27 cellular contexts compared by ENCODE assay signal in genomic region chr4:3684546-3684945, GRCh38.
"Had no signal": no experiment of that assay in that cellular context is flagged by ENCODE, and none has a peak within 500 bp of the region (broad histone marks: within the 10 kb centered on the region; RNA-seq: fewer than 3 reads in every experiment).

No MANE protein-coding gene starts in this region.

- H3K4me1 Mint-ChIP-seq: activated B cell treated with CpG ODN at 0.5 μM for 24 hours; activated CD4-positive, alpha-beta T cell treated with anti-CD3 and anti-CD28 coated beads, Interleukin-2, amount 10 ng/mL, durations not matched to agents 24 days and 14 days; activated CD8-positive, alpha-beta memory T cell treated with anti-CD3 and anti-CD28 coated beads, Interleukin-2, amount 10 ng/mL, durations not matched to agents 7 days and 5 days; T-cell had no signal

- H3K27me3 ChIP-seq: MG63 had no signal

- H3K27ac ChIP-seq: SK-N-MC had no signal

- H3K4me3 ChIP-seq: MG63, SK-N-MC had no signal

- DNase-seq: activated B cell treated with CpG ODN at 0.5 μM for 24 hours; activated CD4-positive, alpha-beta T cell treated with anti-CD3 and anti-CD28 coated beads for 1 hour; activated CD4-positive, alpha-beta T cell treated with anti-CD3 and anti-CD28 coated beads, Interleukin-2, amount 10 ng/mL, durations not matched to agents 24 days and 14 days; activated CD4-positive, alpha-beta T cell treated with anti-CD3 and anti-CD28 coated beads, Interleukin-2, amount 50 U/mL, for 48 hours; activated CD8-positive, alpha-beta memory T cell treated with anti-CD3 and anti-CD28 coated beads, Interleukin-2, amount 10 ng/mL, durations not matched to agents 7 days and 5 days; activated effector memory CD4-positive, alpha-beta T cell treated with anti-CD3 and anti-CD28 coated beads, Interleukin-2, amount 50 U/mL, for 16 hours; activated naive CD4-positive, alpha-beta T cell treated with Interleukin-2 at 50 U/mL for 16 hours; activated T-cell treated with anti-CD3 and anti-CD28 coated beads, Interleukin-2, amount 50 U/mL, for 4 hours; amygdala; MG63; MV-4-11; NCI-H1092 treated with DMSO at 0.1 percent for 48 hours; NCI-H1417 treated with DMSO at 0.1 percent for 48 hours; NCI-H1694 treated with DMSO at 0.1 percent for 48 hours; NCI-H2029 treated with DMSO at 0.1 percent for 48 hours; NCI-H345; NCI-H510A; NCI-H526 treated with DMSO at 0.1 percent for 48 hours; NCI-H82; T-cell; T-helper 2 cell; T1000 had no signal

- H3K36me3 ChIP-seq: MG63 had no signal

- H3K27ac Mint-ChIP-seq: activated B cell treated with CpG ODN at 0.5 μM for 24 hours; activated CD4-positive, alpha-beta T cell treated with anti-CD3 and anti-CD28 coated beads, Interleukin-2, amount 10 ng/mL, durations not matched to agents 24 days and 14 days; activated CD8-positive, alpha-beta memory T cell treated with anti-CD3 and anti-CD28 coated beads, Interleukin-2, amount 10 ng/mL, durations not matched to agents 7 days and 5 days; activated naive CD4-positive, alpha-beta T cell treated with anti-CD3 and anti-CD28 coated beads, Interleukin-2, amount 50 U/mL, for 72 hours; T-cell had no signal

- H3K9me3 Mint-ChIP-seq: activated B cell treated with CpG ODN at 0.5 μM for 24 hours; activated CD4-positive, alpha-beta T cell treated with anti-CD3 and anti-CD28 coated beads, Interleukin-2, amount 10 ng/mL, durations not matched to agents 24 days and 14 days; activated naive CD4-positive, alpha-beta T cell treated with anti-CD3 and anti-CD28 coated beads, Interleukin-2, amount 50 U/mL, for 72 hours; activated T-cell treated with anti-CD3 and anti-CD28 coated beads, Interleukin-2, amount 50 U/mL, for 4 hours; T-cell had no signal

- H3K4me3 Mint-ChIP-seq: activated B cell treated with CpG ODN at 0.5 μM for 24 hours; activated CD4-positive, alpha-beta T cell treated with anti-CD3 and anti-CD28 coated beads, Interleukin-2, amount 10 ng/mL, durations not matched to agents 24 days and 14 days; activated CD8-positive, alpha-beta memory T cell treated with anti-CD3 and anti-CD28 coated beads, Interleukin-2, amount 10 ng/mL, durations not matched to agents 7 days and 5 days; activated T-cell treated with anti-CD3 and anti-CD28 coated beads, Interleukin-2, amount 50 U/mL, for 4 hours; brain; T-cell had no signal

- H3K27me3 Mint-ChIP-seq: activated CD4-positive, alpha-beta T cell treated with anti-CD3 and anti-CD28 coated beads, Interleukin-2, amount 10 ng/mL, durations not matched to agents 24 days and 14 days; activated CD8-positive, alpha-beta memory T cell treated with anti-CD3 and anti-CD28 coated beads, Interleukin-2, amount 10 ng/mL, durations not matched to agents 7 days and 5 days had no signal

- H3K36me3 Mint-ChIP-seq: activated CD8-positive, alpha-beta memory T cell treated with anti-CD3 and anti-CD28 coated beads, Interleukin-2, amount 10 ng/mL, durations not matched to agents 7 days and 5 days; activated naive CD4-positive, alpha-beta T cell treated with anti-CD3 and anti-CD28 coated beads, Interleukin-2, amount 50 U/mL, for 72 hours; brain; T-cell had no signal

- H3K9me3 ChIP-seq: MG63 had no signal

- FAIRE-seq: astrocyte, TTC549 had no signal

- ATAC-seq: activated CD8-positive, alpha-beta memory T cell treated with anti-CD3 and anti-CD28 coated beads, Interleukin-2, amount 10 ng/mL, durations not matched to agents 7 days and 5 days; activated naive CD4-positive, alpha-beta T cell treated with anti-CD3 and anti-CD28 coated beads, Interleukin-2, amount 50 U/mL, for 72 hours; activated T-cell treated with anti-CD3 and anti-CD28 coated beads, Interleukin-2, amount 50 U/mL, for 4 hours; T-cell had no signal
